ENCODE assay signal across 1 cellular context in the genomic region with DNA sequence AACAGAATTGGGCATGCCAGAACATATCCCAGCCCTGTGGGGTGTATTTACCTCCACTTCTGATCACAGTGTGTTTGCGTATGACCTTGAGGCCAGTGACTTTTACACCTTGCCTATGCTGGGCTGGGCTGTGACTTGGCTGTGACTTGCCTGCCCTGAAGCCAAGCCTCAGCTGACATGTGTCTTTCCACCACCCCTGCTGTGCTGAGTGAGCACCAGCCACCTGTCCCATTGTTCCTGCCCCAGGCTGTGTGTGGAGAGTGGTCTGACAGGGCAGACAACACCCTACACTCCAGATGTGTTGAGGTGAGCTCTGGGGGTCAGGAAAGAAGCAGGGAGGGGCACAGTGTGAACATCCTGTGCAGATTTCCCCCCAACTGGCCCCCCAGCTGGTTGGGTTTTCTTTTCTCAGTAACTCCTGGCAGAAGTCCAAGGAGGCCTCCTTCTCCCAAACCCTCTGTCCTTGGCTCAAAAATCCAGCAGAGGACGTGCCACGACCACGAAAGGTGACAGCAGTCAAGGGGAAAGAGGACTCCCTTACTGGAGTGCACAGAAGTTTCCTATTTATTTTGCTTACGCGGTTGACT.
A peak's percentile ranks its signal among the peaks of the same experiment; 100 is the strongest.
TF ChIP-seq lines count a peak whose summit lies in the region.

No MANE protein-coding gene starts in this region.

TF ChIP-seq in HEK293, 187 proteins besides CTCF, POLR2A, EP300 and RAD21 (continued from another document):
- TF ChIP-seq, protein P1, sequence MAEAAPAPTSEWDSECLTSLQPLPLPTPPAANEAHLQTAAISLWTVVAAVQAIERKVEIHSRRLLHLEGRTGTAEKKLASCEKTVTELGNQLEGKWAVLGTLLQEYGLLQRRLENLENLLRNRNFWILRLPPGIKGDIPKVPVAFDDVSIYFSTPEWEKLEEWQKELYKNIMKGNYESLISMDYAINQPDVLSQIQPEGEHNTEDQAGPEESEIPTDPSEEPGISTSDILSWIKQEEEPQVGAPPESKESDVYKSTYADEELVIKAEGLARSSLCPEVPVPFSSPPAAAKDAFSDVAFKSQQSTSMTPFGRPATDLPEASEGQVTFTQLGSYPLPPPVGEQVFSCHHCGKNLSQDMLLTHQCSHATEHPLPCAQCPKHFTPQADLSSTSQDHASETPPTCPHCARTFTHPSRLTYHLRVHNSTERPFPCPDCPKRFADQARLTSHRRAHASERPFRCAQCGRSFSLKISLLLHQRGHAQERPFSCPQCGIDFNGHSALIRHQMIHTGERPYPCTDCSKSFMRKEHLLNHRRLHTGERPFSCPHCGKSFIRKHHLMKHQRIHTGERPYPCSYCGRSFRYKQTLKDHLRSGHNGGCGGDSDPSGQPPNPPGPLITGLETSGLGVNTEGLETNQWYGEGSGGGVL (tag by site-specific recombination; IDR thresholded peaks at IDR 0.05) = peak; percentile 51; the same call in 1 of the 2 replicates
- TF ChIP-seq ZNF266 (tag by site-specific recombination; IDR thresholded peaks at IDR 0.05; ENCODE audit: low read depth) (no peak), ZBTB17 (tag by site-specific recombination; IDR thresholded peaks at IDR 0.05) (peak; percentile 42; the same call in 1 of the 2 replicates), ZIC2 (tag by site-specific recombination; IDR thresholded peaks at IDR 0.05) (peak; percentile 96)
- TF ChIP-seq, protein P2, sequence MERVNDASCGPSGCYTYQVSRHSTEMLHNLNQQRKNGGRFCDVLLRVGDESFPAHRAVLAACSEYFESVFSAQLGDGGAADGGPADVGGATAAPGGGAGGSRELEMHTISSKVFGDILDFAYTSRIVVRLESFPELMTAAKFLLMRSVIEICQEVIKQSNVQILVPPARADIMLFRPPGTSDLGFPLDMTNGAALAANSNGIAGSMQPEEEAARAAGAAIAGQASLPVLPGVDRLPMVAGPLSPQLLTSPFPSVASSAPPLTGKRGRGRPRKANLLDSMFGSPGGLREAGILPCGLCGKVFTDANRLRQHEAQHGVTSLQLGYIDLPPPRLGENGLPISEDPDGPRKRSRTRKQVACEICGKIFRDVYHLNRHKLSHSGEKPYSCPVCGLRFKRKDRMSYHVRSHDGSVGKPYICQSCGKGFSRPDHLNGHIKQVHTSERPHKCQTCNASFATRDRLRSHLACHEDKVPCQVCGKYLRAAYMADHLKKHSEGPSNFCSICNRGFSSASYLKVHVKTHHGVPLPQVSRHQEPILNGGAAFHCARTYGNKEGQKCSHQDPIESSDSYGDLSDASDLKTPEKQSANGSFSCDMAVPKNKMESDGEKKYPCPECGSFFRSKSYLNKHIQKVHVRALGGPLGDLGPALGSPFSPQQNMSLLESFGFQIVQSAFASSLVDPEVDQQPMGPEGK (tag by site-specific recombination; IDR thresholded peaks at IDR 0.05) = peak; percentile 63
